Comparison of ENCODE assay signal across 34 cellular contexts in genomic region chr5:168693883-168694282, GRCh38.
"Had no signal": no experiment of that assay in that cellular context is flagged by ENCODE, and none has a peak within 500 bp of the region (broad histone marks: within the 10 kb centered on the region; RNA-seq: fewer than 3 reads in every experiment).

No MANE protein-coding gene starts in this region.

- H3K27me3 ChIP-seq: adrenal gland, body of pancreas, gastroesophageal sphincter had no signal

- H3K27ac ChIP-seq: adrenal gland, body of pancreas, epithelial cell of prostate, esophagus squamous epithelium, gastroesophageal sphincter had no signal

- FAIRE-seq: colon, endothelial cell of umbilical vein had no signal

- H3K27me3 Mint-ChIP-seq: activated naive CD8-positive, alpha-beta T cell treated with anti-CD3 and anti-CD28 coated beads for 36 hours had no signal

- DNase-seq: activated CD4-positive, alpha-beta memory T cell treated with anti-CD3 and anti-CD28 coated beads for 36 hours; activated CD4-positive, alpha-beta T cell treated with anti-CD3 and anti-CD28 coated beads for 36 hours; activated CD4-positive, alpha-beta T cell treated with anti-CD3 and anti-CD28 coated beads, Interleukin-2, amount 10 ng/mL, durations not matched to agents 24 days and 14 days; activated CD4-positive, CD25-positive, alpha-beta regulatory T cell; activated CD4-positive, CD25-positive, alpha-beta regulatory T cell treated with anti-CD3 and anti-CD28 coated beads, Interleukin-2, amount 50 U/mL, for 72 hours; activated CD8-positive, alpha-beta memory T cell treated with anti-CD3 and anti-CD28 coated beads, Interleukin-2, amount 10 ng/mL, durations not matched to agents 7 days and 5 days; activated CD8-positive, alpha-beta memory T cell treated with anti-CD3 and anti-CD28 coated beads, Interleukin-2, amount 50 U/mL, for 4 hours; activated CD8-positive, alpha-beta T cell treated with anti-CD3 and anti-CD28 coated beads, Interleukin-2, amount 10 ng/mL, durations not matched to agents 7 days and 5 days; activated effector memory CD4-positive, alpha-beta T cell treated with anti-CD3 and anti-CD28 coated beads, Interleukin-2, amount 50 U/mL, for 16 hours; activated naive CD4-positive, alpha-beta T cell treated with anti-CD3 and anti-CD28 coated beads for 36 hours; activated naive CD8-positive, alpha-beta T cell treated with anti-CD3 and anti-CD28 coated beads for 36 hours; activated naive CD8-positive, alpha-beta T cell treated with anti-CD3 and anti-CD28 coated beads, Interleukin-2, amount 50 U/mL, for 24 hours; activated T-cell treated with anti-CD3 and anti-CD28 coated beads, Interleukin-2, amount 50 U/mL, for 1 hour; activated T-cell treated with anti-CD3 and anti-CD28 coated beads, Interleukin-2, amount 50 U/mL, for 48 hours; adrenal gland; amygdala; aorta; body of pancreas; caudate nucleus; cortex of kidney; dermis blood vessel endothelial cell; effector CD4-positive, alpha-beta T cell; effector memory CD8-positive, alpha-beta T cell; esophagus squamous epithelium; foreskin melanocyte; T-helper 1 cell; T-helper 2 cell had no signal

- H3K4me1 ChIP-seq: body of pancreas, gastroesophageal sphincter had no signal

- H3K4me1 Mint-ChIP-seq: activated CD4-positive, alpha-beta T cell treated with anti-CD3 and anti-CD28 coated beads for 36 hours; activated CD4-positive, alpha-beta T cell treated with anti-CD3 and anti-CD28 coated beads, Interleukin-2, amount 10 ng/mL, durations not matched to agents 24 days and 14 days; activated CD8-positive, alpha-beta memory T cell treated with anti-CD3 and anti-CD28 coated beads, Interleukin-2, amount 10 ng/mL, durations not matched to agents 7 days and 5 days; activated naive CD4-positive, alpha-beta T cell treated with anti-CD3 and anti-CD28 coated beads, Interleukin-2, amount 50 U/mL, for 24 hours; activated naive CD8-positive, alpha-beta T cell treated with anti-CD3 and anti-CD28 coated beads for 36 hours; activated naive CD8-positive, alpha-beta T cell treated with anti-CD3 and anti-CD28 coated beads, Interleukin-2, amount 50 U/mL, for 24 hours had no signal

- H3K36me3 Mint-ChIP-seq: activated CD4-positive, alpha-beta memory T cell treated with anti-CD3 and anti-CD28 coated beads for 36 hours; activated CD8-positive, alpha-beta memory T cell treated with anti-CD3 and anti-CD28 coated beads, Interleukin-2, amount 10 ng/mL, durations not matched to agents 7 days and 5 days; activated naive CD4-positive, alpha-beta T cell treated with anti-CD3 and anti-CD28 coated beads, Interleukin-2, amount 50 U/mL, for 24 hours; activated naive CD8-positive, alpha-beta T cell treated with anti-CD3 and anti-CD28 coated beads for 36 hours had no signal

- H3K27ac Mint-ChIP-seq: activated CD4-positive, alpha-beta memory T cell treated with anti-CD3 and anti-CD28 coated beads for 36 hours; activated CD4-positive, alpha-beta T cell treated with anti-CD3 and anti-CD28 coated beads for 36 hours; activated CD4-positive, alpha-beta T cell treated with anti-CD3 and anti-CD28 coated beads, Interleukin-2, amount 10 ng/mL, durations not matched to agents 24 days and 14 days; activated CD8-positive, alpha-beta memory T cell treated with anti-CD3 and anti-CD28 coated beads, Interleukin-2, amount 10 ng/mL, durations not matched to agents 7 days and 5 days; activated CD8-positive, alpha-beta T cell treated with anti-CD3 and anti-CD28 coated beads, Interleukin-2, amount 10 ng/mL, durations not matched to agents 7 days and 5 days; activated naive CD4-positive, alpha-beta T cell treated with anti-CD3 and anti-CD28 coated beads for 36 hours; activated naive CD4-positive, alpha-beta T cell treated with anti-CD3 and anti-CD28 coated beads, Interleukin-2, amount 50 U/mL, for 24 hours; activated naive CD8-positive, alpha-beta T cell treated with anti-CD3 and anti-CD28 coated beads for 36 hours; activated naive CD8-positive, alpha-beta T cell treated with anti-CD3 and anti-CD28 coated beads, Interleukin-2, amount 50 U/mL, for 24 hours; activated T-helper 1 cell treated with anti-CD3 and anti-CD28 coated beads, Interleukin-12 subunit alpha, Interleukin-12 subunit beta, Interleukin-2, Interleukin-4 antibody, amounts not matched to agents 30 ng/mL and 10 ng/mL and 1 ng/mL, durations not matched to agents 14 hours and 24 hours and 36 hours; activated T-helper 2 cell treated with anti-CD3 and anti-CD28 coated beads, Interferon-gamma antibody, Interleukin-2, Interleukin-4, amounts not matched to agents 10 μg/mL and 5 μg/mL and 100 μg/mL, durations not matched to agents 14 hours and 24 hours and 36 hours; effector memory CD8-positive, alpha-beta T cell had no signal

- H3K4me3 ChIP-seq: adrenal gland, body of pancreas, esophagus squamous epithelium, gastroesophageal sphincter had no signal

- ATAC-seq: activated CD4-positive, alpha-beta T cell treated with anti-CD3 and anti-CD28 coated beads for 36 hours; activated CD8-positive, alpha-beta memory T cell treated with anti-CD3 and anti-CD28 coated beads, Interleukin-2, amount 10 ng/mL, durations not matched to agents 7 days and 5 days; activated CD8-positive, alpha-beta T cell treated with anti-CD3 and anti-CD28 coated beads, Interleukin-2, amount 10 ng/mL, durations not matched to agents 7 days and 5 days; activated naive CD8-positive, alpha-beta T cell treated with anti-CD3 and anti-CD28 coated beads, Interleukin-2, amount 50 U/mL, for 24 hours; body of pancreas; effector memory CD8-positive, alpha-beta T cell; gastroesophageal sphincter had no signal

- H3K4me3 Mint-ChIP-seq: activated CD4-positive, alpha-beta memory T cell treated with anti-CD3 and anti-CD28 coated beads for 36 hours; activated CD4-positive, alpha-beta T cell treated with anti-CD3 and anti-CD28 coated beads for 36 hours; activated CD4-positive, alpha-beta T cell treated with anti-CD3 and anti-CD28 coated beads, Interleukin-2, amount 10 ng/mL, durations not matched to agents 24 days and 14 days; activated CD8-positive, alpha-beta memory T cell treated with anti-CD3 and anti-CD28 coated beads, Interleukin-2, amount 10 ng/mL, durations not matched to agents 7 days and 5 days; activated CD8-positive, alpha-beta T cell treated with anti-CD3 and anti-CD28 coated beads, Interleukin-2, amount 10 ng/mL, durations not matched to agents 7 days and 5 days; activated naive CD4-positive, alpha-beta T cell treated with anti-CD3 and anti-CD28 coated beads for 36 hours; activated naive CD4-positive, alpha-beta T cell treated with anti-CD3 and anti-CD28 coated beads, Interleukin-2, amount 50 U/mL, for 24 hours; activated naive CD8-positive, alpha-beta T cell treated with anti-CD3 and anti-CD28 coated beads for 36 hours; activated naive CD8-positive, alpha-beta T cell treated with anti-CD3 and anti-CD28 coated beads, Interleukin-2, amount 50 U/mL, for 24 hours; activated T-helper 1 cell treated with anti-CD3 and anti-CD28 coated beads, Interleukin-12 subunit alpha, Interleukin-12 subunit beta, Interleukin-2, Interleukin-4 antibody, amounts not matched to agents 30 ng/mL and 10 ng/mL and 1 ng/mL, durations not matched to agents 14 hours and 24 hours and 36 hours; effector memory CD8-positive, alpha-beta T cell had no signal

- H3K9me3 ChIP-seq: adrenal gland, body of pancreas, esophagus squamous epithelium, gastroesophageal sphincter had no signal

- H3K36me3 ChIP-seq: adrenal gland, esophagus squamous epithelium had no signal
